In the genomic region with DNA sequence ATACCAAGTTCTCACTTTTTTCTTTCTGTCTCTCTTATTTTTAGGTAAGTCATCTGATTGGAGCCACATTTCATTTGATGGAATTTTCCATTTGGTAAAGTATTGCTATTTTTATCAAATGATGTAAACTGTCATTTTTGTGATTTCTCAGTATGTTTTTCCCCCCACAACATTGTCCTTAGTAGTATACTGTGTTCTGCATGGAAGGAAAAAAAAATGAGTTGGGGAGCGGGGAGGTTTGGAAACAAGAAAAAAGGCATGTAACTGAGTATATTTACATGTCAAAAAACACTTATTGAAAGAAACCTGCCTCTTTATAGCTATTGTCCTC, we compare ENCODE assay signal across 2 cellular contexts.
TF ChIP-seq lines count a peak whose summit lies in the region.

No MANE protein-coding gene starts in this region.

TF ChIP-seq in GM23338, 12 proteins besides CTCF, POLR2A, EP300 and RAD21 (continued from another document):
- no peak for TF ChIP-seq ZNF331 (CRISPR knock-in tag; IDR thresholded peaks at IDR 0.05; ENCODE audit: low read depth)
- no peak for TF ChIP-seq JUNB (IDR thresholded peaks at IDR 0.05; ENCODE audit: unreplicated experiment)
- TF ChIP-seq, protein P1, sequence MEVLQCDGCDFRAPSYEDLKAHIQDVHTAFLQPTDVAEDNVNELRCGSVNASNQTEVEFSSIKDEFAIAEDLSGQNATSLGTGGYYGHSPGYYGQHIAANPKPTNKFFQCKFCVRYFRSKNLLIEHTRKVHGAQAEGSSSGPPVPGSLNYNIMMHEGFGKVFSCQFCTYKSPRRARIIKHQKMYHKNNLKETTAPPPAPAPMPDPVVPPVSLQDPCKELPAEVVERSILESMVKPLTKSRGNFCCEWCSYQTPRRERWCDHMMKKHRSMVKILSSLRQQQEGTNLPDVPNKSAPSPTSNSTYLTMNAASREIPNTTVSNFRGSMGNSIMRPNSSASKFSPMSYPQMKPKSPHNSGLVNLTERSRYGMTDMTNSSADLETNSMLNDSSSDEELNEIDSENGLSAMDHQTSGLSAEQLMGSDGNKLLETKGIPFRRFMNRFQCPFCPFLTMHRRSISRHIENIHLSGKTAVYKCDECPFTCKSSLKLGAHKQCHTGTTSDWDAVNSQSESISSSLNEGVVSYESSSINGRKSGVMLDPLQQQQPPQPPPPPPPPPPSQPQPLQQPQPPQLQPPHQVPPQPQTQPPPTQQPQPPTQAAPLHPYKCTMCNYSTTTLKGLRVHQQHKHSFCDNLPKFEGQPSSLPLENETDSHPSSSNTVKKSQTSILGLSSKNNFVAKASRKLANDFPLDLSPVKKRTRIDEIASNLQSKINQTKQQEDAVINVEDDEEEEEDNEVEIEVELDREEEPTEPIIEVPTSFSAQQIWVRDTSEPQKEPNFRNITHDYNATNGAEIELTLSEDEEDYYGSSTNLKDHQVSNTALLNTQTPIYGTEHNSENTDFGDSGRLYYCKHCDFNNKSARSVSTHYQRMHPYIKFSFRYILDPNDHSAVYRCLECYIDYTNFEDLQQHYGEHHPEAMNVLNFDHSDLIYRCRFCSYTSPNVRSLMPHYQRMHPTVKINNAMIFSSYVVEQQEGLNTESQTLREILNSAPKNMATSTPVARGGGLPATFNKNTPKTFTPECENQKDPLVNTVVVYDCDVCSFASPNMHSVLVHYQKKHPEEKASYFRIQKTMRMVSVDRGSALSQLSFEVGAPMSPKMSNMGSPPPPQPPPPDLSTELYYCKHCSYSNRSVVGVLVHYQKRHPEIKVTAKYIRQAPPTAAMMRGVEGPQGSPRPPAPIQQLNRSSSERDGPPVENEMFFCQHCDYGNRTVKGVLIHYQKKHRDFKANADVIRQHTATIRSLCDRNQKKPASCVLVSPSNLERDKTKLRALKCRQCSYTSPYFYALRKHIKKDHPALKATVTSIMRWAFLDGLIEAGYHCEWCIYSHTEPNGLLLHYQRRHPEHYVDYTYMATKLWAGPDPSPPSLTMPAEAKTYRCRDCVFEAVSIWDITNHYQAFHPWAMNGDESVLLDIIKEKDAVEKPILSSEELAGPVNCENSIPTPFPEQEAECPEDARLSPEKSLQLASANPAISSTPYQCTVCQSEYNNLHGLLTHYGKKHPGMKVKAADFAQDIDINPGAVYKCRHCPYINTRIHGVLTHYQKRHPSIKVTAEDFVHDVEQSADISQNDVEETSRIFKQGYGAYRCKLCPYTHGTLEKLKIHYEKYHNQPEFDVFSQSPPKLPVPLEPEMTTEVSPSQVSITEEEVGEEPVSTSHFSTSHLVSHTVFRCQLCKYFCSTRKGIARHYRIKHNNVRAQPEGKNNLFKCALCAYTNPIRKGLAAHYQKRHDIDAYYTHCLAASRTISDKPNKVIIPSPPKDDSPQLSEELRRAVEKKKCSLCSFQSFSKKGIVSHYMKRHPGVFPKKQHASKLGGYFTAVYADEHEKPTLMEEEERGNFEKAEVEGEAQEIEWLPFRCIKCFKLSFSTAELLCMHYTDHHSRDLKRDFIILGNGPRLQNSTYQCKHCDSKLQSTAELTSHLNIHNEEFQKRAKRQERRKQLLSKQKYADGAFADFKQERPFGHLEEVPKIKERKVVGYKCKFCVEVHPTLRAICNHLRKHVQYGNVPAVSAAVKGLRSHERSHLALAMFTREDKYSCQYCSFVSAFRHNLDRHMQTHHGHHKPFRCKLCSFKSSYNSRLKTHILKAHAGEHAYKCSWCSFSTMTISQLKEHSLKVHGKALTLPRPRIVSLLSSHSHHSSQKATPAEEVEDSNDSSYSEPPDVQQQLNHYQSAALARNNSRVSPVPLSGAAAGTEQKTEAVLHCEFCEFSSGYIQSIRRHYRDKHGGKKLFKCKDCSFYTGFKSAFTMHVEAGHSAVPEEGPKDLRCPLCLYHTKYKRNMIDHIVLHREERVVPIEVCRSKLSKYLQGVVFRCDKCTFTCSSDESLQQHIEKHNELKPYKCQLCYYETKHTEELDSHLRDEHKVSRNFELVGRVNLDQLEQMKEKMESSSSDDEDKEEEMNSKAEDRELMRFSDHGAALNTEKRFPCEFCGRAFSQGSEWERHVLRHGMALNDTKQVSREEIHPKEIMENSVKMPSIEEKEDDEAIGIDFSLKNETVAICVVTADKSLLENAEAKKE (CRISPR knock-in tag; IDR thresholded peaks at IDR 0.05) = no peak
- TF ChIP-seq EZH2phosphoT487 (IDR thresholded peaks at IDR 0.05; ENCODE audit: unreplicated experiment) = no peak
- TF ChIP-seq NANOG (IDR thresholded peaks at IDR 0.05; ENCODE audit: borderline replicate concordance) = no peak
- TF ChIP-seq STAT1 (IDR thresholded peaks at IDR 0.05; ENCODE audit: unreplicated experiment) = no peak
- TF ChIP-seq ZNF114 (CRISPR knock-in tag; IDR thresholded peaks at IDR 0.05) = no peak
- TF ChIP-seq, protein P2, sequence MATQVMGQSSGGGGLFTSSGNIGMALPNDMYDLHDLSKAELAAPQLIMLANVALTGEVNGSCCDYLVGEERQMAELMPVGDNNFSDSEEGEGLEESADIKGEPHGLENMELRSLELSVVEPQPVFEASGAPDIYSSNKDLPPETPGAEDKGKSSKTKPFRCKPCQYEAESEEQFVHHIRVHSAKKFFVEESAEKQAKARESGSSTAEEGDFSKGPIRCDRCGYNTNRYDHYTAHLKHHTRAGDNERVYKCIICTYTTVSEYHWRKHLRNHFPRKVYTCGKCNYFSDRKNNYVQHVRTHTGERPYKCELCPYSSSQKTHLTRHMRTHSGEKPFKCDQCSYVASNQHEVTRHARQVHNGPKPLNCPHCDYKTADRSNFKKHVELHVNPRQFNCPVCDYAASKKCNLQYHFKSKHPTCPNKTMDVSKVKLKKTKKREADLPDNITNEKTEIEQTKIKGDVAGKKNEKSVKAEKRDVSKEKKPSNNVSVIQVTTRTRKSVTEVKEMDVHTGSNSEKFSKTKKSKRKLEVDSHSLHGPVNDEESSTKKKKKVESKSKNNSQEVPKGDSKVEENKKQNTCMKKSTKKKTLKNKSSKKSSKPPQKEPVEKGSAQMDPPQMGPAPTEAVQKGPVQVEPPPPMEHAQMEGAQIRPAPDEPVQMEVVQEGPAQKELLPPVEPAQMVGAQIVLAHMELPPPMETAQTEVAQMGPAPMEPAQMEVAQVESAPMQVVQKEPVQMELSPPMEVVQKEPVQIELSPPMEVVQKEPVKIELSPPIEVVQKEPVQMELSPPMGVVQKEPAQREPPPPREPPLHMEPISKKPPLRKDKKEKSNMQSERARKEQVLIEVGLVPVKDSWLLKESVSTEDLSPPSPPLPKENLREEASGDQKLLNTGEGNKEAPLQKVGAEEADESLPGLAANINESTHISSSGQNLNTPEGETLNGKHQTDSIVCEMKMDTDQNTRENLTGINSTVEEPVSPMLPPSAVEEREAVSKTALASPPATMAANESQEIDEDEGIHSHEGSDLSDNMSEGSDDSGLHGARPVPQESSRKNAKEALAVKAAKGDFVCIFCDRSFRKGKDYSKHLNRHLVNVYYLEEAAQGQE (IDR thresholded peaks at IDR 0.05; ENCODE audit: unreplicated experiment) = no peak
- no peak for TF ChIP-seq POLR2AphosphoS5 (IDR thresholded peaks at IDR 0.05; ENCODE audit: low read depth)

TF ChIP-seq in endothelial cell of umbilical vein, 7 proteins besides CTCF, POLR2A, EP300 and RAD21 (continued from another document):
- TF ChIP-seq POLR2AphosphoS5 (IDR thresholded peaks at IDR 0.05; ENCODE audit: insufficient read depth, low read depth, low read length) (no peak), JUN (IDR thresholded peaks at IDR 0.05; ENCODE audit: borderline replicate concordance, insufficient read depth, insufficient read length, low read depth) (no peak), MYC (IDR thresholded peaks at IDR 0.05; ENCODE audit: low read depth, low read length) (no peak)
